ENCODE assay signal across 15 cellular contexts in the genomic region with DNA sequence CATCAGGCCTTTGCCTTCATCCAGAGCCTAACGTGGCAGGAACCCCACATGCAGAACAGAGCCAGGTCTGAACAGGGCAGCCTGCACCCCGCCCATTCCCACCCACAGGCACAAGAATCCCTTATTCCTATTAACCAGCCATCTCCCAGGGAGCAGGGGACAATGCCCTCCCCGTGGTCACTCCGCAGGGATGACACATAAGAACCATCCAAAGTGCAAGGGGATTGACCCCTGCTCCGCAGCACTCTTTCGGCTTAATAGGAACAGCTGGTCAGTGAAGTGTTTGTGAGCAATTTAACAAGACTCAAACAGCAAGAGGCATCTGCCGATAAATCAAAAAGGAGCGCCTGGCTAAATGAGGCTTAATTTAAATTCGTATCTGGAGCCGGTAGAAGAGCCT.
DNase-seq lines count a peak whose midpoint lies in the region; TF ChIP-seq lines count a peak whose summit lies in the region.
"Had no signal": no experiment of that assay in that cellular context is flagged by ENCODE, and none has a peak within 500 bp of the region (broad histone marks: within the 10 kb centered on the region; RNA-seq: fewer than 3 reads in every experiment).

No MANE protein-coding gene starts in this region.

- intact Hi-C loops in transverse colon (cut with DNase I; ENCODE audit: low total_unique reads), result no loop called here

- H3K36me3 ChIP-seq in transverse colon, result no peaks in the 10 kb centered on the region

- H3K9me3 ChIP-seq in transverse colon, result peaks cover 0 to 8% of the 10 kb centered on the region in 2 donors

- TF ChIP-seq POLR2A in transverse colon (IDR thresholded peaks at IDR 0.05), result no peak

- in situ Hi-C loops in ACHN (cut with HindIII; ENCODE audit: low pct_ligation_motif_present, low pct_unique_long_range_greater_than_20kb, low sequenced_read_pairs) (no loop called here), transverse colon (cut with MboI; ENCODE audit: low pct_ligation_motif_present in 1 of 4, low pct_unique_long_range_greater_than_20kb in 1 of 4, low sequenced_read_pairs in 3 of 4) (no loop called here)

- peaks cover 0 to 8% (median 0%) of the 10 kb centered on the region in 4 donors for H3K4me1 ChIP-seq in transverse colon

- no peak overlapping the region for H3K4me3 ChIP-seq in transverse colon

- no peaks in the 10 kb centered on the region for H3K27me3 ChIP-seq in transverse colon

- TF ChIP-seq CTCF in transverse colon (IDR thresholded peaks at IDR 0.05), result no peak

- no peak for TF ChIP-seq EP300 in transverse colon (IDR thresholded peaks at IDR 0.05; ENCODE audit: low read depth)

- WGBS in transverse colon (ENCODE audit: low coverage in 1 of 2), 2 donors, result 76 to 81% methylated on average over 4 to 10 of the region's 10 CpGs

- no peak overlapping the region for H3K27ac ChIP-seq in transverse colon
- H3K27ac ChIP-seq: KMS-11 had no signal

- DNase-seq in NCI-H1092 treated with DMSO at 0.1 percent for 48 hours (lab: John Stamatoyannopoulos, UW) (peak; percentile 8), NCI-H1092 (lab: John Stamatoyannopoulos, UW) (no peak), NCI-H748 treated with DMSO at 0.1 percent for 48 hours (lab: John Stamatoyannopoulos, UW) (peak; percentile 76), ecto neural progenitor cell (ENCODE audit: low spot score) (peak; percentile 79), ACHN (no peak), transverse colon (no peak), Ammon's horn (ENCODE audit: low spot score) (no peak), HPDE6-E6E7 (ENCODE audit: extremely low spot score) (no peak)
- DNase-seq: 8988T, C1 segment of cervical spinal cord, NCI-H1105 treated with DMSO at 0.1 percent for 48 hours, NCI-H526 treated with DMSO at 0.1 percent for 48 hours, SHP77 treated with DMSO at 0.1 percent for 48 hours, SW 1271 had no signal

Comparison
In these comparisons a context has a peak if more than half of its experiments do, and no peak if none do; other contexts are left out.
1. DNase-seq: peak in NCI-H1092 treated with DMSO at 0.1 percent for 48 hours (single experiment), NCI-H748 treated with DMSO at 0.1 percent for 48 hours (single experiment) and ecto neural progenitor cell (single experiment); none in NCI-H1092 (single experiment), ACHN (single experiment), transverse colon (single experiment), Ammon's horn (single experiment) and HPDE6-E6E7 (single experiment).